1 cellular context compared by ENCODE assay signal in the genomic region with DNA sequence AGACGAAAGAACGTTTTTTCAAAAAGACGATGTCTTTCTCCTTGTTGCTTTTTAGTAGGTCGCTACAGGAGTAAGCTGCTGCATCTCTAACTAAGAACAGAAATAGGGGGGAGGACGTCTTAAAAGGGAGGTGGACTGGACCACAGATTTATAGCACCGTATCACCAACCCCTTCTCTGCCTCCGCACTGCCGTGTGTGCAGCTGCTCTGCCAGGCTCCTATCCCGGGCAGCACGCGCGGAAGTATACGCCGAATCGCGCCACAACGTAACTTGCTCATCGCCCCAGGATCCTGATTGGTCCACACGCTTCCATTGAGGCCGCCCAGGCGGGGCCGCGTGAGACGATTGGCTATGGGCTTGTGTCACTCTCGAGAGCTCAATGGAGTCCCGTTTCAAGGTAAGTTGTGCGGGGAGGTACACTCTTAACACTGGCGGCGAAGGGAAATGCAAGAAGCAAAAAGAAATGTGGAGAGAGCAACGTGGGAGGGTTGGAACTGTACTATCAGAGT.
TF ChIP-seq lines count a peak whose summit lies in the region.

ELAVL2 (minus strand) TSS at position 121 of the 510 bp plus-strand sequence. CDS start 64,006 bp downstream, outside the sequence.

TF ChIP-seq in HEK293, 187 proteins besides CTCF, POLR2A, EP300 and RAD21 (continued from another document and continues in another):
- no peak for TF ChIP-seq ZNF175 (tag by site-specific recombination; IDR thresholded peaks at IDR 0.05)
- TF ChIP-seq ZNF24 (tag by site-specific recombination; IDR thresholded peaks at IDR 0.05), result peak; percentile 84
- TF ChIP-seq, protein P1, sequence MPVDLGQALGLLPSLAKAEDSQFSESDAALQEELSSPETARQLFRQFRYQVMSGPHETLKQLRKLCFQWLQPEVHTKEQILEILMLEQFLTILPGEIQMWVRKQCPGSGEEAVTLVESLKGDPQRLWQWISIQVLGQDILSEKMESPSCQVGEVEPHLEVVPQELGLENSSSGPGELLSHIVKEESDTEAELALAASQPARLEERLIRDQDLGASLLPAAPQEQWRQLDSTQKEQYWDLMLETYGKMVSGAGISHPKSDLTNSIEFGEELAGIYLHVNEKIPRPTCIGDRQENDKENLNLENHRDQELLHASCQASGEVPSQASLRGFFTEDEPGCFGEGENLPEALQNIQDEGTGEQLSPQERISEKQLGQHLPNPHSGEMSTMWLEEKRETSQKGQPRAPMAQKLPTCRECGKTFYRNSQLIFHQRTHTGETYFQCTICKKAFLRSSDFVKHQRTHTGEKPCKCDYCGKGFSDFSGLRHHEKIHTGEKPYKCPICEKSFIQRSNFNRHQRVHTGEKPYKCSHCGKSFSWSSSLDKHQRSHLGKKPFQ (tag by site-specific recombination; IDR thresholded peaks at IDR 0.05), result 0 out of 2 replicates have a peak, but pooled peaks have one; percentile 49
- TF ChIP-seq, protein P2, sequence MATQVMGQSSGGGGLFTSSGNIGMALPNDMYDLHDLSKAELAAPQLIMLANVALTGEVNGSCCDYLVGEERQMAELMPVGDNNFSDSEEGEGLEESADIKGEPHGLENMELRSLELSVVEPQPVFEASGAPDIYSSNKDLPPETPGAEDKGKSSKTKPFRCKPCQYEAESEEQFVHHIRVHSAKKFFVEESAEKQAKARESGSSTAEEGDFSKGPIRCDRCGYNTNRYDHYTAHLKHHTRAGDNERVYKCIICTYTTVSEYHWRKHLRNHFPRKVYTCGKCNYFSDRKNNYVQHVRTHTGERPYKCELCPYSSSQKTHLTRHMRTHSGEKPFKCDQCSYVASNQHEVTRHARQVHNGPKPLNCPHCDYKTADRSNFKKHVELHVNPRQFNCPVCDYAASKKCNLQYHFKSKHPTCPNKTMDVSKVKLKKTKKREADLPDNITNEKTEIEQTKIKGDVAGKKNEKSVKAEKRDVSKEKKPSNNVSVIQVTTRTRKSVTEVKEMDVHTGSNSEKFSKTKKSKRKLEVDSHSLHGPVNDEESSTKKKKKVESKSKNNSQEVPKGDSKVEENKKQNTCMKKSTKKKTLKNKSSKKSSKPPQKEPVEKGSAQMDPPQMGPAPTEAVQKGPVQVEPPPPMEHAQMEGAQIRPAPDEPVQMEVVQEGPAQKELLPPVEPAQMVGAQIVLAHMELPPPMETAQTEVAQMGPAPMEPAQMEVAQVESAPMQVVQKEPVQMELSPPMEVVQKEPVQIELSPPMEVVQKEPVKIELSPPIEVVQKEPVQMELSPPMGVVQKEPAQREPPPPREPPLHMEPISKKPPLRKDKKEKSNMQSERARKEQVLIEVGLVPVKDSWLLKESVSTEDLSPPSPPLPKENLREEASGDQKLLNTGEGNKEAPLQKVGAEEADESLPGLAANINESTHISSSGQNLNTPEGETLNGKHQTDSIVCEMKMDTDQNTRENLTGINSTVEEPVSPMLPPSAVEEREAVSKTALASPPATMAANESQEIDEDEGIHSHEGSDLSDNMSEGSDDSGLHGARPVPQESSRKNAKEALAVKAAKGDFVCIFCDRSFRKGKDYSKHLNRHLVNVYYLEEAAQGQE (tag by site-specific recombination; IDR thresholded peaks at IDR 0.05), result peak; percentile 64
- TF ChIP-seq ZNF354C (tag by site-specific recombination; IDR thresholded peaks at IDR 0.05; ENCODE audit: borderline replicate concordance, low read depth), result no peak
- TF ChIP-seq ZNF76 (tag by site-specific recombination; IDR thresholded peaks at IDR 0.05; ENCODE audit: borderline replicate concordance, low read depth), result no peak
- TF ChIP-seq ZIC2 (tag by site-specific recombination; IDR thresholded peaks at IDR 0.05), result peak; percentile 29; the same call in 1 of the 2 replicates
- no peak for TF ChIP-seq ZBTB48 (tag by site-specific recombination; IDR thresholded peaks at IDR 0.05)
- TF ChIP-seq ZNF707 (tag by site-specific recombination; IDR thresholded peaks at IDR 0.05), result no peak
- TF ChIP-seq SETDB1 (IDR thresholded peaks at IDR 0.05; ENCODE audit: insufficient read length, low read length), result peak; percentile 38
- TF ChIP-seq ZNF157 (tag by site-specific recombination; IDR thresholded peaks at IDR 0.05), result no peak
- TF ChIP-seq SP7 (tag by site-specific recombination; IDR thresholded peaks at IDR 0.05), result peak; percentile 82
- TF ChIP-seq ZNF423 (tag by site-specific recombination; IDR thresholded peaks at IDR 0.05), result no peak
- TF ChIP-seq ZNF169 (tag by site-specific recombination; IDR thresholded peaks at IDR 0.05), result no peak
- TF ChIP-seq BCL11B (tag by site-specific recombination; IDR thresholded peaks at IDR 0.05; ENCODE audit: low read depth), result peak; percentile 58; the same call in 1 of the 2 replicates
- TF ChIP-seq ZNF623 (tag by site-specific recombination; IDR thresholded peaks at IDR 0.05), result no peak
- TF ChIP-seq, protein P3, sequence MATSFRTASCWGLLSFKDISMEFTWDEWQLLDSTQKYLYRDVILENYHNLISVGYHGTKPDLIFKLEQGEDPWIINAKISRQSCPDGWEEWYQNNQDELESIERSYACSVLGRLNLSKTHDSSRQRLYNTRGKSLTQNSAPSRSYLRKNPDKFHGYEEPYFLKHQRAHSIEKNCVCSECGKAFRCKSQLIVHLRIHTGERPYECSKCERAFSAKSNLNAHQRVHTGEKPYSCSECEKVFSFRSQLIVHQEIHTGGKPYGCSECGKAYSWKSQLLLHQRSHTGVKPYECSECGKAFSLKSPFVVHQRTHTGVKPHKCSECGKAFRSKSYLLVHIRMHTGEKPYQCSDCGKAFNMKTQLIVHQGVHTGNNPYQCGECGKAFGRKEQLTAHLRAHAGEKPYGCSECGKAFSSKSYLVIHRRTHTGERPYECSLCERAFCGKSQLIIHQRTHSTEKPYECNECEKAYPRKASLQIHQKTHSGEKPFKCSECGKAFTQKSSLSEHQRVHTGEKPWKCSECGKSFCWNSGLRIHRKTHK (tag by site-specific recombination; IDR thresholded peaks at IDR 0.05), result no peak
- no peak for TF ChIP-seq ZNF292 (tag by site-specific recombination; IDR thresholded peaks at IDR 0.05; ENCODE audit: borderline replicate concordance, low read depth)
- TF ChIP-seq PRDM6 (tag by site-specific recombination; IDR thresholded peaks at IDR 0.05), result no peak
- TF ChIP-seq GLIS2 (tag by site-specific recombination; IDR thresholded peaks at IDR 0.05), result no peak
- no peak; the same call in 1 of the 2 replicates for TF ChIP-seq BCL11A (tag by site-specific recombination; IDR thresholded peaks at IDR 0.05; ENCODE audit: low read depth)
- 0 out of 2 replicates have a peak, but pooled peaks have one; percentile 25 for TF ChIP-seq OSR2 (tag by site-specific recombination; IDR thresholded peaks at IDR 0.05)
- TF ChIP-seq ZNF155 (tag by site-specific recombination; IDR thresholded peaks at IDR 0.05), result no peak
- TF ChIP-seq ZNF433 (tag by site-specific recombination; IDR thresholded peaks at IDR 0.05; ENCODE audit: low read depth), result no peak
- TF ChIP-seq ZNF266 (tag by site-specific recombination; IDR thresholded peaks at IDR 0.05; ENCODE audit: low read depth), result no peak
- no peak for TF ChIP-seq ZNF248 (tag by site-specific recombination; IDR thresholded peaks at IDR 0.05)
- TF ChIP-seq ZNF202 (tag by site-specific recombination; IDR thresholded peaks at IDR 0.05; ENCODE audit: borderline replicate concordance), result no peak
- no peak for TF ChIP-seq ZNF701 (tag by site-specific recombination; IDR thresholded peaks at IDR 0.05)
- TF ChIP-seq ZSCAN30 (tag by site-specific recombination; IDR thresholded peaks at IDR 0.05), result peak; percentile 84
- TF ChIP-seq REPIN1 (tag by site-specific recombination; IDR thresholded peaks at IDR 0.05; ENCODE audit: low read depth), result no peak
- TF ChIP-seq ZSCAN23 (tag by site-specific recombination; IDR thresholded peaks at IDR 0.05), result no peak
- 0 out of 2 replicates have a peak, but pooled peaks have one; percentile 64 for TF ChIP-seq MYNN (tag by site-specific recombination; IDR thresholded peaks at IDR 0.05; ENCODE audit: borderline replicate concordance)
- no peak for TF ChIP-seq ZNF677 (tag by site-specific recombination; IDR thresholded peaks at IDR 0.05)
- TF ChIP-seq MEIS1 (CRISPR knock-in tag; IDR thresholded peaks at IDR 0.05; ENCODE audit: borderline replicate concordance), result no peak
- TF ChIP-seq ZNF324 (tag by site-specific recombination; IDR thresholded peaks at IDR 0.05), result peak; percentile 79; the same call in 1 of the 2 replicates
- TF ChIP-seq, protein P4, sequence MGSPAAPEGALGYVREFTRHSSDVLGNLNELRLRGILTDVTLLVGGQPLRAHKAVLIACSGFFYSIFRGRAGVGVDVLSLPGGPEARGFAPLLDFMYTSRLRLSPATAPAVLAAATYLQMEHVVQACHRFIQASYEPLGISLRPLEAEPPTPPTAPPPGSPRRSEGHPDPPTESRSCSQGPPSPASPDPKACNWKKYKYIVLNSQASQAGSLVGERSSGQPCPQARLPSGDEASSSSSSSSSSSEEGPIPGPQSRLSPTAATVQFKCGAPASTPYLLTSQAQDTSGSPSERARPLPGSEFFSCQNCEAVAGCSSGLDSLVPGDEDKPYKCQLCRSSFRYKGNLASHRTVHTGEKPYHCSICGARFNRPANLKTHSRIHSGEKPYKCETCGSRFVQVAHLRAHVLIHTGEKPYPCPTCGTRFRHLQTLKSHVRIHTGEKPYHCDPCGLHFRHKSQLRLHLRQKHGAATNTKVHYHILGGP (tag by site-specific recombination; IDR thresholded peaks at IDR 0.05), result no peak
- no peak for TF ChIP-seq ZFP41 (tag by site-specific recombination; IDR thresholded peaks at IDR 0.05; ENCODE audit: borderline replicate concordance)
- TF ChIP-seq ZNF138 (tag by site-specific recombination; IDR thresholded peaks at IDR 0.05; ENCODE audit: borderline replicate concordance), result no peak
- TF ChIP-seq ZNF10 (tag by site-specific recombination; IDR thresholded peaks at IDR 0.05), result no peak
- TF ChIP-seq ZNF777 (tag by site-specific recombination; IDR thresholded peaks at IDR 0.05; ENCODE audit: borderline replicate concordance), result no peak
- 0 out of 2 replicates have a peak, but pooled peaks have one; percentile 32 for TF ChIP-seq GLIS1 (tag by site-specific recombination; IDR thresholded peaks at IDR 0.05)
- TF ChIP-seq WT1 (tag by site-specific recombination; IDR thresholded peaks at IDR 0.05), result peak; percentile 80
- no peak for TF ChIP-seq ZNF529 (tag by site-specific recombination; IDR thresholded peaks at IDR 0.05; ENCODE audit: insufficient replicate concordance)
- TF ChIP-seq, protein P5, sequence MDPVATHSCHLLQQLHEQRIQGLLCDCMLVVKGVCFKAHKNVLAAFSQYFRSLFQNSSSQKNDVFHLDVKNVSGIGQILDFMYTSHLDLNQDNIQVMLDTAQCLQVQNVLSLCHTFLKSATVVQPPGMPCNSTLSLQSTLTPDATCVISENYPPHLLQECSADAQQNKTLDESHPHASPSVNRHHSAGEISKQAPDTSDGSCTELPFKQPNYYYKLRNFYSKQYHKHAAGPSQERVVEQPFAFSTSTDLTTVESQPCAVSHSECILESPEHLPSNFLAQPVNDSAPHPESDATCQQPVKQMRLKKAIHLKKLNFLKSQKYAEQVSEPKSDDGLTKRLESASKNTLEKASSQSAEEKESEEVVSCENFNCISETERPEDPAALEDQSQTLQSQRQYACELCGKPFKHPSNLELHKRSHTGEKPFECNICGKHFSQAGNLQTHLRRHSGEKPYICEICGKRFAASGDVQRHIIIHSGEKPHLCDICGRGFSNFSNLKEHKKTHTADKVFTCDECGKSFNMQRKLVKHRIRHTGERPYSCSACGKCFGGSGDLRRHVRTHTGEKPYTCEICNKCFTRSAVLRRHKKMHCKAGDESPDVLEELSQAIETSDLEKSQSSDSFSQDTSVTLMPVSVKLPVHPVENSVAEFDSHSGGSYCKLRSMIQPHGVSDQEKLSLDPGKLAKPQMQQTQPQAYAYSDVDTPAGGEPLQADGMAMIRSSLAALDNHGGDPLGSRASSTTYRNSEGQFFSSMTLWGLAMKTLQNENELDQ (tag by site-specific recombination; IDR thresholded peaks at IDR 0.05; ENCODE audit: low read depth), result no peak
- no peak for TF ChIP-seq ZNF426 (tag by site-specific recombination; IDR thresholded peaks at IDR 0.05)
- TF ChIP-seq EGR2 (tag by site-specific recombination; IDR thresholded peaks at IDR 0.05; ENCODE audit: low read depth), result peak; percentile 23; the same call in 1 of the 2 replicates
- TF ChIP-seq SCRT1 (tag by site-specific recombination; IDR thresholded peaks at IDR 0.05; ENCODE audit: borderline replicate concordance), result no peak
- peak; percentile 97 for TF ChIP-seq SP2 (tag by site-specific recombination; IDR thresholded peaks at IDR 0.05)
- no peak for TF ChIP-seq ZNF404 (tag by site-specific recombination; IDR thresholded peaks at IDR 0.05)
- 0 out of 2 replicates have a peak, but pooled peaks have one; percentile 18 for TF ChIP-seq GFI1B (tag by site-specific recombination; IDR thresholded peaks at IDR 0.05)
- TF ChIP-seq PRDM10 (tag by site-specific recombination; IDR thresholded peaks at IDR 0.05), result peak; percentile 96
